1 cellular context compared by ENCODE assay signal in genomic region chr9:114273461-114273881, GRCh38.
TF ChIP-seq lines count a peak whose summit lies in the region.

No MANE protein-coding gene starts in this region.

TF ChIP-seq in WTC11, 78 proteins besides CTCF, POLR2A, EP300 and RAD21 (continued from another document):
- TF ChIP-seq, protein P1, sequence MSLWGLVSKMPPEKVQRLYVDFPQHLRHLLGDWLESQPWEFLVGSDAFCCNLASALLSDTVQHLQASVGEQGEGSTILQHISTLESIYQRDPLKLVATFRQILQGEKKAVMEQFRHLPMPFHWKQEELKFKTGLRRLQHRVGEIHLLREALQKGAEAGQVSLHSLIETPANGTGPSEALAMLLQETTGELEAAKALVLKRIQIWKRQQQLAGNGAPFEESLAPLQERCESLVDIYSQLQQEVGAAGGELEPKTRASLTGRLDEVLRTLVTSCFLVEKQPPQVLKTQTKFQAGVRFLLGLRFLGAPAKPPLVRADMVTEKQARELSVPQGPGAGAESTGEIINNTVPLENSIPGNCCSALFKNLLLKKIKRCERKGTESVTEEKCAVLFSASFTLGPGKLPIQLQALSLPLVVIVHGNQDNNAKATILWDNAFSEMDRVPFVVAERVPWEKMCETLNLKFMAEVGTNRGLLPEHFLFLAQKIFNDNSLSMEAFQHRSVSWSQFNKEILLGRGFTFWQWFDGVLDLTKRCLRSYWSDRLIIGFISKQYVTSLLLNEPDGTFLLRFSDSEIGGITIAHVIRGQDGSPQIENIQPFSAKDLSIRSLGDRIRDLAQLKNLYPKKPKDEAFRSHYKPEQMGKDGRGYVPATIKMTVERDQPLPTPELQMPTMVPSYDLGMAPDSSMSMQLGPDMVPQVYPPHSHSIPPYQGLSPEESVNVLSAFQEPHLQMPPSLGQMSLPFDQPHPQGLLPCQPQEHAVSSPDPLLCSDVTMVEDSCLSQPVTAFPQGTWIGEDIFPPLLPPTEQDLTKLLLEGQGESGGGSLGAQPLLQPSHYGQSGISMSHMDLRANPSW (CRISPR knock-in tag; conservative IDR thresholded peaks at IDR 0.05; ENCODE audit: low read depth): no peak
- no peak for TF ChIP-seq ZNF121 (CRISPR knock-in tag; IDR thresholded peaks at IDR 0.05)
- TF ChIP-seq ZNF671 (CRISPR knock-in tag; IDR thresholded peaks at IDR 0.05): no peak
- TF ChIP-seq MYBL2 (CRISPR knock-in tag; IDR thresholded peaks at IDR 0.05): no peak
- no peak for TF ChIP-seq OVOL2 (CRISPR knock-in tag; IDR thresholded peaks at IDR 0.05; ENCODE audit: borderline replicate concordance)
- TF ChIP-seq AFF4 (CRISPR knock-in tag; IDR thresholded peaks at IDR 0.05; ENCODE audit: borderline replicate concordance): no peak
- no peak for TF ChIP-seq E2F4 (CRISPR knock-in tag; IDR thresholded peaks at IDR 0.05; ENCODE audit: borderline replicate concordance, low read depth)
- TF ChIP-seq GRHL2 (CRISPR knock-in tag; IDR thresholded peaks at IDR 0.05; ENCODE audit: insufficient replicate concordance, severe bottlenecking): no peak
- TF ChIP-seq NR3C1 (CRISPR knock-in tag; conservative IDR thresholded peaks at IDR 0.05; ENCODE audit: low read depth): no peak
